ENCODE assay signal across 20 cellular contexts in the genomic region with DNA sequence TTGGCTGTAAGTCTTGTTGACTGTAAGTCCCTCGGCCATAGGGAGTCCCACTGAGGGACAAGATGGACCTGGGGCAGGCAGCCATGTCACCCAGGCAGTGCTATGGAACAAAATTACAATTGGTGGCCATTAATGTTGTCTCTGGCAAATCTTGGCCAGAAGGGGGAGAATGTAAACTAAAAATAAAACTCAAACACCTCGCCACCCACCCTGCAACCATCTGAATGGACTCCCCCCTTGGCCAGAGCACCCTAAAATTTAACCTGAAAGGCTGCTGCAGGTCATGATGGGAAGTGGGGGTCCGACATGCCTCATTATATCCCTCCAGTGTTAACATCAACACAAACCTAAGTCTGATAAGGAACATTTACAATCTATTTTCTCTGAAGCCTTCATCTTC. TPM values are rescaled to one million over a fixed set of nuclear protein-coding genes. Genes with fewer than 3 reads are reported as not detected.
"Had no signal": no experiment of that assay in that cellular context is flagged by ENCODE, and none has a peak within 500 bp of the region (broad histone marks: within the 10 kb centered on the region; RNA-seq: fewer than 3 reads in every experiment).

No MANE protein-coding gene starts in this region.

- H3K4me3 ChIP-seq: cardiac muscle cell, colonic mucosa, pancreas, testis had no signal

- ATAC-seq: activated T-helper 17 cell treated with anti-CD3 and anti-CD28 coated beads, Interleukin-2, amount 50 U/mL, for 72 hours; pancreas had no signal

- H3K9me3 Mint-ChIP-seq: activated CD4-positive, alpha-beta T cell treated with anti-CD3 and anti-CD28 coated beads, Interleukin-2, amount 10 ng/mL, durations not matched to agents 7 days and 5 days; activated naive CD4-positive, alpha-beta T cell treated with anti-CD3 and anti-CD28 coated beads for 36 hours; activated T-helper 17 cell treated with anti-CD3 and anti-CD28 coated beads, Interleukin-2, amount 50 U/mL, for 72 hours; stimulated activated naive CD8-positive, alpha-beta T cell treated with anti-CD3 and anti-CD28 coated beads, Interleukin-15, Interleukin-2, amounts not matched to agents 100 ng/mL and 50 ng/mL, for 24 hours had no signal

- H3K9me3 ChIP-seq: colonic mucosa, pancreas, testis had no signal

- H3K36me3 ChIP-seq: cardiac muscle cell, colonic mucosa, pancreas had no signal

- H3K4me1 ChIP-seq: colonic mucosa, pancreas, testis had no signal

- H3K27me3 ChIP-seq: cardiac muscle cell, colonic mucosa, pancreas, testis had no signal

- H3K27ac Mint-ChIP-seq: activated B cell treated with CpG ODN at 0.5 μM for 24 hours; activated CD4-positive, alpha-beta T cell treated with anti-CD3 and anti-CD28 coated beads, Interleukin-2, amount 10 ng/mL, durations not matched to agents 7 days and 5 days; activated naive CD4-positive, alpha-beta T cell treated with anti-CD3 and anti-CD28 coated beads for 36 hours; activated T-helper 17 cell treated with anti-CD3 and anti-CD28 coated beads, Interleukin-2, amount 50 U/mL, for 72 hours; nephron progenitor cell; stimulated activated naive CD8-positive, alpha-beta T cell treated with anti-CD3 and anti-CD28 coated beads, Interleukin-15, Interleukin-2, amounts not matched to agents 100 ng/mL and 50 ng/mL, for 24 hours had no signal

- H3K4me1 Mint-ChIP-seq: activated B cell treated with CpG ODN at 0.5 μM for 24 hours; activated CD4-positive, alpha-beta T cell treated with anti-CD3 and anti-CD28 coated beads, Interleukin-2, amount 10 ng/mL, durations not matched to agents 7 days and 5 days; activated T-helper 17 cell treated with anti-CD3 and anti-CD28 coated beads, Interleukin-2, amount 50 U/mL, for 72 hours had no signal

- H3K4me3 Mint-ChIP-seq: activated B cell treated with CpG ODN at 0.5 μM for 24 hours; activated CD4-positive, alpha-beta T cell treated with anti-CD3 and anti-CD28 coated beads, Interleukin-2, amount 10 ng/mL, durations not matched to agents 7 days and 5 days; activated naive CD4-positive, alpha-beta T cell treated with anti-CD3 and anti-CD28 coated beads for 36 hours; activated T-helper 17 cell treated with anti-CD3 and anti-CD28 coated beads, Interleukin-2, amount 50 U/mL, for 72 hours; nephron progenitor cell; stimulated activated naive CD8-positive, alpha-beta T cell treated with anti-CD3 and anti-CD28 coated beads, Interleukin-15, Interleukin-2, amounts not matched to agents 100 ng/mL and 50 ng/mL, for 24 hours had no signal

- H3K27ac ChIP-seq: cardiac muscle cell, colonic mucosa, pancreas, testis had no signal

- H3K27me3 Mint-ChIP-seq: activated T-helper 17 cell treated with anti-CD3 and anti-CD28 coated beads, Interleukin-2, amount 50 U/mL, for 72 hours had no signal

- DNase-seq: activated B cell treated with CpG ODN at 0.5 μM for 24 hours; activated CD4-positive, alpha-beta T cell treated with anti-CD3 and anti-CD28 coated beads, Interleukin-2, amount 10 ng/mL, durations not matched to agents 7 days and 5 days; activated naive CD4-positive, alpha-beta T cell treated with anti-CD3 and anti-CD28 coated beads for 36 hours; colonic mucosa; effector CD4-positive, alpha-beta T cell; hippocampal formation; kidney glomerular epithelial cell; nephron progenitor cell; pancreas; retina; stimulated activated CD4-positive, alpha-beta T cell treated with anti-CD3 and anti-CD28 coated beads, Interleukin-15, amount 100 ng/mL, for 24 hours; stimulated activated CD4-positive, alpha-beta T cell treated with anti-CD3 and anti-CD28 coated beads, Interleukin-4, amount 100 ng/mL, for 24 hours; testis had no signal

RNA-seq across cellular contexts. Expression of gene EFS, which starts 20.5 kb away (rescaled TPM):
- total RNA-seq: activated B cell treated with CpG ODN at 0.5 μM for 24 hours; activated CD4-positive, alpha-beta T cell treated with anti-CD3 and anti-CD28 coated beads, Interleukin-2, amount 10 ng/mL, durations not matched to agents 7 days and 5 days; activated naive CD4-positive, alpha-beta T cell treated with anti-CD3 and anti-CD28 coated beads for 36 hours; activated T-helper 17 cell treated with anti-CD3 and anti-CD28 coated beads, Interleukin-2, amount 50 U/mL, for 72 hours had no signal

RNA-seq across cellular contexts. Expression of gene IL25, which starts 28.1 kb away (rescaled TPM):
- total RNA-seq: activated B cell treated with CpG ODN at 0.5 μM for 24 hours; activated CD4-positive, alpha-beta T cell treated with anti-CD3 and anti-CD28 coated beads, Interleukin-2, amount 10 ng/mL, durations not matched to agents 7 days and 5 days; activated naive CD4-positive, alpha-beta T cell treated with anti-CD3 and anti-CD28 coated beads for 36 hours; activated T-helper 17 cell treated with anti-CD3 and anti-CD28 coated beads, Interleukin-2, amount 50 U/mL, for 72 hours; astrocyte; cardiac muscle cell; colonic mucosa; lower leg skin; mesenteric fat pad; pancreas; urinary bladder had no signal
- polyA plus RNA-seq: pancreas, urinary bladder had no signal

RNA-seq across cellular contexts. Expression of gene CMTM5, which starts 32.4 kb away (rescaled TPM):
- total RNA-seq: activated B cell treated with CpG ODN at 0.5 μM for 24 hours; activated CD4-positive, alpha-beta T cell treated with anti-CD3 and anti-CD28 coated beads, Interleukin-2, amount 10 ng/mL, durations not matched to agents 7 days and 5 days; activated naive CD4-positive, alpha-beta T cell treated with anti-CD3 and anti-CD28 coated beads for 36 hours; activated T-helper 17 cell treated with anti-CD3 and anti-CD28 coated beads, Interleukin-2, amount 50 U/mL, for 72 hours; astrocyte; mesenteric fat pad had no signal
